Comparison of ENCODE assay signal across 20 cellular contexts in the genomic region with DNA sequence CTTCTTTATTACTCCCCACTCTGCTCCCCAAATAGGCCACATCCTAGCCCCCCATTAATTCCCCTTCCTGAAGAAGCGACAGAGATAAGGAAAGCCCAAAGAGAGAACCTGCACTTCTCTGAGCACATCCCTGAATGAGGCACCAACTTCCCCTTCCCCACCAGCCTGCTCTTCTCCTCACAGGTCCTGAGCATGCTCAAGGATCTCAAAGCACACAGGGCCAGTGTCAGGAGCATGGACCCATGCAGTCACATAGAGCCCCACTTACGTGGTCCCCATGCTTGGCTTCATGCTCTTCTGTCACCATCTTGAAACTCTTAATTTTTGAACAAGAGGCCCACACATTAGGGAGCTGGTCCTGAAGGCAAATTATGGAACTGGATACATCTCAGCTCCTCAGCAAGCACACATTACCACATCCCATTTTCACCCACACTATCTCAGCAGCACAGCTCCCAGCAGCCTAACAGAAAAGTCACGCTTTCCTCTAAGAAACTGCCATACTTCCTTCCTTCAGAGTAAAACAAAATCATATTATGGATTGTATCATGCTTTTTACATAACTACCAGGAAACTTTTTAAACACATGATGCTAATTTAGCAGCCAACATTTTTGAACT.
A peak's percentile ranks its signal among the peaks of the same experiment; 100 is the strongest.
DNase-seq lines count a peak whose midpoint lies in the region; ATAC-seq, FAIRE-seq and TF ChIP-seq lines count a peak whose summit lies in the region.
"Had no signal": no experiment of that assay in that cellular context is flagged by ENCODE, and none has a peak within 500 bp of the region (broad histone marks: within the 10 kb centered on the region; RNA-seq: fewer than 3 reads in every experiment).

No MANE protein-coding gene starts in this region.

- peaks cover 90% of the 10 kb centered on the region for H3K4me1 ChIP-seq in ACC112 (ENCODE audit: control insufficient read depth, insufficient read depth, low read length, unreplicated experiment)
- peaks cover 80% of the 10 kb centered on the region for H3K4me1 ChIP-seq in body of pancreas
- H3K4me1 ChIP-seq in HepG2 (ENCODE audit: insufficient read depth, low read length): peaks cover 15% of the 10 kb centered on the region

- H3K4me3 ChIP-seq in ACC112 (ENCODE audit: low read depth, low read length): no peak overlapping the region
- no peak overlapping the region for H3K4me3 ChIP-seq in body of pancreas
- no peak overlapping the region for H3K4me3 ChIP-seq in HepG2 (replicated peaks in 1 of 3; ENCODE audit: insufficient read depth in 1 of 3, low read depth in 2 of 3, low read length in 3 of 3)
- H3K4me3 ChIP-seq: BLaER1 treated with 17β-estradiol and CSF1 and Interleukin-3, amounts not matched to agents 10 nM and 100 nM; HAP-1; left lung; vagina had no signal

- CTCF ChIA-PET in HepG2 (lab: Yijun Ruan, JAX; ENCODE audit: low intra/inter-chr PET ratio, low total read pairs) (no interaction called here), GM10248 (lab: Yijun Ruan, JAX) (interaction anchor here (2.0 kb wide), 1 partner anchor 20 kb away, joined by 7 read pairs; no protein-coding TSS in a partner anchor)

- DNase-seq in Kasumi-1 (lab: John Stamatoyannopoulos, UW) (peak; percentile 30 to 36), body of pancreas (no peak), HepG2 (ENCODE audit: low spot score) (no peak), H54 (ENCODE audit: insufficient read length, low spot score) (no peak), NCI-H1694 treated with DMSO at 0.1 percent for 48 hours (lab: John Stamatoyannopoulos, UW) (no peak), GM10248 (ENCODE audit: extremely low spot score) (no peak)
- DNase-seq: activated gamma-delta T cell treated with Interleukin-2 at 50 U/mL for 16 hours, erythroblast, foreskin fibroblast, left lung, NCI-H1694, NCI-H748 treated with DMSO at 0.1 percent for 48 hours, SIG-M5, substantia nigra, T-helper 1 cell had no signal

- H3K4me2 ChIP-seq in HepG2 (ENCODE audit: low read depth, low read length): no peak overlapping the region
- H3K4me2 ChIP-seq: BLaER1 treated with 17β-estradiol and CSF1 and Interleukin-3, amounts not matched to agents 10 nM and 100 nM had no signal

- H3K9me3 ChIP-seq in body of pancreas (no peaks in the 10 kb centered on the region), HepG2 (ENCODE audit: low read length) (no peaks in the 10 kb centered on the region)
- H3K9me3 ChIP-seq: BLaER1 treated with 17β-estradiol and CSF1 and Interleukin-3, amounts not matched to agents 10 nM and 100 nM; HAP-1; left lung; vagina had no signal

- H3K27ac ChIP-seq in ACC112 (ENCODE audit: low read depth, low read length) (peak overlapping the region; percentile 15), body of pancreas (peak overlapping the region in 3 of 4 donors; percentile 66 to 83 (median 82)), HepG2 (ENCODE audit: extremely low read length, insufficient read depth, low read length) (no peak overlapping the region)
- H3K27ac ChIP-seq: BLaER1 treated with 17β-estradiol and CSF1 and Interleukin-3, amounts not matched to agents 10 nM and 100 nM; left lung; vagina had no signal

- peaks cover 67% of the 10 kb centered on the region for H3K79me2 ChIP-seq in ACC112 (ENCODE audit: control insufficient read depth, insufficient read depth, low read length, unreplicated experiment)
- no peaks in the 10 kb centered on the region for H3K79me2 ChIP-seq in HepG2 (ENCODE audit: insufficient read depth, low read length)

- H3K9ac ChIP-seq in HepG2 (ENCODE audit: insufficient read depth, low read depth, low read length): no peak overlapping the region
- H3K9ac ChIP-seq: BLaER1 treated with 17β-estradiol and CSF1 and Interleukin-3, amounts not matched to agents 10 nM and 100 nM had no signal

- in situ Hi-C loops in HepG2 (cut with HindIII; ENCODE audit: extremely low pct_ligation_motif_present, low pct_unique_long_range_greater_than_20kb): no loop called here

- intact Hi-C loops in body of pancreas (cut with DNase I): no loop called here
- intact Hi-C loops in HepG2 (cut with micrococcal nuclease; ENCODE audit: unreplicated experiment): no loop called here

- POLR2A ChIA-PET in HepG2 (lab: Yijun Ruan, JAX): interaction anchor here (0.6 kb wide), 1 partner anchor 100 kb away, joined by 3 read pairs; a partner anchor contains a TSS
- POLR2A ChIA-PET in GM10248 (lab: Yijun Ruan, JAX): no interaction called here

- no peak for TF ChIP-seq CTCF in body of pancreas (IDR thresholded peaks at IDR 0.05)
- TF ChIP-seq CTCF in HepG2 (CRISPR knock-in tag; IDR thresholded peaks at IDR 0.05): no peak
- TF ChIP-seq CTCF in GM10248 (IDR thresholded peaks at IDR 0.05; ENCODE audit: control extremely low read depth, extremely low read depth, low read depth, missing control alignments): no peak

- 64 to 94% methylated on average over 3 of the region's 3 CpGs for WGBS in body of pancreas, 2 donors
- 52% methylated on average over 3 of the region's 3 CpGs for WGBS in HepG2 (ENCODE audit: low lambda C conversion rate)

- FAIRE-seq in HepG2 (lab: Jason Lieb, UNC) (no peak), H54 (lab: Jason Lieb, UNC) (no peak)

- no peaks in the 10 kb centered on the region for H3K27me3 ChIP-seq in ACC112 (ENCODE audit: insufficient read depth, low read length)
- no peaks in the 10 kb centered on the region for H3K27me3 ChIP-seq in body of pancreas
- no peaks in the 10 kb centered on the region for H3K27me3 ChIP-seq in HepG2 (ENCODE audit: control insufficient read depth in 1 of 2, insufficient read depth in 2 of 2, low read length in 2 of 2)
- H3K27me3 ChIP-seq: BLaER1 treated with 17β-estradiol and CSF1 and Interleukin-3, amounts not matched to agents 10 nM and 100 nM; left lung; vagina had no signal

- no peak for ATAC-seq in body of pancreas
- ATAC-seq in HepG2: peak; percentile 51
- no peak for ATAC-seq in GM18517 (IDR thresholded peaks at IDR 0.05; ENCODE audit: unreplicated experiment)
- ATAC-seq: left lung had no signal

- H2AFZ ChIP-seq in ACC112 (ENCODE audit: low read length, unreplicated experiment): no peak overlapping the region
- no peak overlapping the region for H2AFZ ChIP-seq in HepG2 (ENCODE audit: low read length)

- no peak for TF ChIP-seq EP300 in HepG2 (IDR thresholded peaks at IDR 0.05; ENCODE audit: low read depth in 2 of 2, low read length in 2 of 2)
- no peak for TF ChIP-seq EP300 in HepG2 (CRISPR knock-in tag; IDR thresholded peaks at IDR 0.05; ENCODE audit: borderline replicate concordance)

- no peak for TF ChIP-seq RAD21 in HepG2 (CRISPR knock-in tag; IDR thresholded peaks at IDR 0.05)

- H3K36me3 ChIP-seq in ACC112 (ENCODE audit: insufficient read depth, low read length) (no peaks in the 10 kb centered on the region), body of pancreas (replicated peaks in 1 of 2; ENCODE audit: insufficient read depth in 1 of 2, low read depth in 2 of 2) (no peaks in the 10 kb centered on the region), HepG2 (replicated peaks in 1 of 2; ENCODE audit: control insufficient read depth in 1 of 2, insufficient read depth in 2 of 2, low read length in 2 of 2) (no peaks in the 10 kb centered on the region)
- H3K36me3 ChIP-seq: BLaER1 treated with 17β-estradiol and CSF1 and Interleukin-3, amounts not matched to agents 10 nM and 100 nM; HAP-1; left lung; vagina had no signal

- BruUV-seq in HepG2 (replicated peaks; lab: Mats Ljungman, UMichigan): no TSS peak

- no peaks in the 10 kb centered on the region for H4K20me1 ChIP-seq in HepG2 (ENCODE audit: insufficient read depth, low read length)
- H4K20me1 ChIP-seq: BLaER1 treated with 17β-estradiol and CSF1 and Interleukin-3, amounts not matched to agents 10 nM and 100 nM had no signal

- TF ChIP-seq POLR2A in body of pancreas (IDR thresholded peaks at IDR 0.05) (no peak), HepG2 (IDR thresholded peaks at IDR 0.05; ENCODE audit: insufficient read depth in 1 of 2, low read depth in 2 of 2, low read length in 2 of 2) (no peak), H54 (IDR thresholded peaks at IDR 0.05; ENCODE audit: low read depth, low read length) (no peak)

TF ChIP-seq in HepG2, 621 proteins besides CTCF, POLR2A, EP300 and RAD21 (continues in another document):
- TF ChIP-seq PPARG (CRISPR knock-in tag; conservative IDR thresholded peaks at IDR 0.05) (no peak), SSRP1 (CRISPR knock-in tag; IDR thresholded peaks at IDR 0.05) (no peak), ZNF850 (CRISPR knock-in tag; conservative IDR thresholded peaks at IDR 0.05) (no peak), KLF15 (CRISPR knock-in tag; IDR thresholded peaks at IDR 0.05; ENCODE audit: borderline replicate concordance) (no peak), MED1 (CRISPR knock-in tag; IDR thresholded peaks at IDR 0.05) (no peak), KLF13 (CRISPR knock-in tag; IDR thresholded peaks at IDR 0.05) (no peak), BHLHE40 (IDR thresholded peaks at IDR 0.05; ENCODE audit: low read length) (no peak), GTF3A (CRISPR knock-in tag; conservative IDR thresholded peaks at IDR 0.05) (no peak), MXD4 (CRISPR knock-in tag; IDR thresholded peaks at IDR 0.05) (no peak), HES4 (CRISPR knock-in tag; IDR thresholded peaks at IDR 0.05; ENCODE audit: borderline replicate concordance) (no peak)
- TF ChIP-seq, protein P1, sequence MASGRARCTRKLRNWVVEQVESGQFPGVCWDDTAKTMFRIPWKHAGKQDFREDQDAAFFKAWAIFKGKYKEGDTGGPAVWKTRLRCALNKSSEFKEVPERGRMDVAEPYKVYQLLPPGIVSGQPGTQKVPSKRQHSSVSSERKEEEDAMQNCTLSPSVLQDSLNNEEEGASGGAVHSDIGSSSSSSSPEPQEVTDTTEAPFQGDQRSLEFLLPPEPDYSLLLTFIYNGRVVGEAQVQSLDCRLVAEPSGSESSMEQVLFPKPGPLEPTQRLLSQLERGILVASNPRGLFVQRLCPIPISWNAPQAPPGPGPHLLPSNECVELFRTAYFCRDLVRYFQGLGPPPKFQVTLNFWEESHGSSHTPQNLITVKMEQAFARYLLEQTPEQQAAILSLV (CRISPR knock-in tag; IDR thresholded peaks at IDR 0.05; ENCODE audit: borderline replicate concordance): no peak
- TF ChIP-seq, protein P2, sequence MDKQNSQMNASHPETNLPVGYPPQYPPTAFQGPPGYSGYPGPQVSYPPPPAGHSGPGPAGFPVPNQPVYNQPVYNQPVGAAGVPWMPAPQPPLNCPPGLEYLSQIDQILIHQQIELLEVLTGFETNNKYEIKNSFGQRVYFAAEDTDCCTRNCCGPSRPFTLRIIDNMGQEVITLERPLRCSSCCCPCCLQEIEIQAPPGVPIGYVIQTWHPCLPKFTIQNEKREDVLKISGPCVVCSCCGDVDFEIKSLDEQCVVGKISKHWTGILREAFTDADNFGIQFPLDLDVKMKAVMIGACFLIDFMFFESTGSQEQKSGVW (CRISPR knock-in tag; IDR thresholded peaks at IDR 0.05; ENCODE audit: borderline replicate concordance): no peak

Comparison
In these comparisons a context has a peak if more than half of its experiments do, and no peak if none do; other contexts are left out.
1. DNase-seq: peak in Kasumi-1 (2 of 2); none in body of pancreas (0 of 4), HepG2 (single experiment), H54 (single experiment), NCI-H1694 treated with DMSO at 0.1 percent for 48 hours (single experiment) and GM10248 (single experiment).